In the genomic region with DNA sequence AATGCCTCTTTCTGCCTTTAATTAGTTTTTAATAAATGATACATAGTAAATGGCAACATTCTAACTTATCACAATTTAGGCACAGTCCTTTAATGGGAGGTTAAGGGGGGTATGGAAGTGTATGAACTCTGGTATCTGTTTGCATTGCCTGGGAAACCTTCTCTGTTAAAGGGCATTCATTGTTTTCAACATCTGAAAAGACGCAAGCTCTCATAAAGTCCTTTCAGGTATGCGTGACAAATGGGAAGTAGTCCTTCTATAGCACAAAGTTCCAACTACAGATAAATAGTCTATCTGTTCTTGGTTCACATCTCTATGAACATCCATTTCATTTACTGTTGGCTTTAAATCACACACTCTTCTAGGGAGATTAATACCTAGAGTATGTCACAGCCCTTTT, we compare ENCODE assay signal across 22 cellular contexts.
A peak's percentile ranks its signal among the peaks of the same experiment; 100 is the strongest.
DNase-seq lines count a peak whose midpoint lies in the region; ATAC-seq, FAIRE-seq and TF ChIP-seq lines count a peak whose summit lies in the region.
"Had no signal": no experiment of that assay in that cellular context is flagged by ENCODE, and none has a peak within 500 bp of the region (broad histone marks: within the 10 kb centered on the region; RNA-seq: fewer than 3 reads in every experiment).

No MANE protein-coding gene starts in this region.

- H3K9ac ChIP-seq in HepG2 (ENCODE audit: insufficient read depth, low read depth, low read length) = no peak overlapping the region; the same call in 1 of the 2 replicates
- H3K9ac ChIP-seq: BLaER1 had no signal

- TF ChIP-seq EP300 in HepG2 (IDR thresholded peaks at IDR 0.05; ENCODE audit: low read depth in 2 of 2, low read length in 2 of 2) (peak; percentile 35 to 64; a peak in 2 of 4 replicates), HepG2 (CRISPR knock-in tag; IDR thresholded peaks at IDR 0.05; ENCODE audit: borderline replicate concordance) (no peak)

- no peaks in the 10 kb centered on the region for H3K79me2 ChIP-seq in HepG2 (ENCODE audit: insufficient read depth, low read length)

- peaks cover 6% of the 10 kb centered on the region for H3K4me1 Mint-ChIP-seq in nephron progenitor cell

- ATAC-seq in HepG2 = peak; percentile 95
- ATAC-seq in right lobe of liver = no peak
- ATAC-seq: A549, HCT116, K562 had no signal

- no peak overlapping the region for H2AFZ ChIP-seq in HepG2 (ENCODE audit: low read length)

- TF ChIP-seq POLR2A in HepG2 (IDR thresholded peaks at IDR 0.05; ENCODE audit: insufficient read depth in 1 of 2, low read depth in 2 of 2, low read length in 2 of 2) (no peak), right lobe of liver (IDR thresholded peaks at IDR 0.05) (no peak)

- in situ Hi-C loops in HepG2 (cut with HindIII; ENCODE audit: extremely low pct_ligation_motif_present, low pct_unique_long_range_greater_than_20kb) = loop anchor here (5.0 to 10.0 kb wide), 3 partner anchors 65 to 343 kb away; no protein-coding TSS in a partner anchor

- no TSS peak for BruUV-seq in HepG2 (replicated peaks; lab: Mats Ljungman, UMichigan)

- intact Hi-C loops in HepG2 (cut with micrococcal nuclease; ENCODE audit: unreplicated experiment) = loop anchor here (1.0 kb wide), 1 partner anchor 161 kb away; no protein-coding TSS in a partner anchor
- intact Hi-C loops in right lobe of liver (cut with DNase I) = loop anchor here (10.0 kb wide), 1 partner anchor 345 kb away; no protein-coding TSS in a partner anchor

- no peaks in the 10 kb centered on the region for H3K27me3 Mint-ChIP-seq in nephron progenitor cell (ENCODE audit: low read depth, poor library complexity)
- H3K27me3 Mint-ChIP-seq: CD4-positive, alpha-beta memory T cell had no signal

- TF ChIP-seq CTCF in HepG2 (CRISPR knock-in tag; IDR thresholded peaks at IDR 0.05) (no peak), right lobe of liver (IDR thresholded peaks at IDR 0.05) (no peak), nephron progenitor cell (IDR thresholded peaks at IDR 0.05) (no peak)

- H3K27ac ChIP-seq in HepG2 (ENCODE audit: extremely low read length, insufficient read depth, low read length) (peak overlapping the region; percentile 74), right lobe of liver (no peak overlapping the region)
- H3K27ac ChIP-seq: 22Rv1, A549, BLaER1, HL-60 had no signal

- DNase-seq in DMS153 (lab: John Stamatoyannopoulos, UW) = peak; percentile 11
- no peak for DNase-seq in DMS153 treated with DMSO at 0.1 percent for 48 hours (lab: John Stamatoyannopoulos, UW; ENCODE audit: unreplicated experiment)
- peak; percentile 94 for DNase-seq in HepG2 (ENCODE audit: low spot score)
- no peak for DNase-seq in right lobe of liver
- no peak for DNase-seq in nephron progenitor cell
- no peak for DNase-seq in SKM-1 treated with dmso at 0.1 percent for 144 hours (lab: John Stamatoyannopoulos, UW; ENCODE audit: unreplicated experiment)
- no peak for DNase-seq in hippocampal formation (lab: John Stamatoyannopoulos, UW)
- DNase-seq: CD4-positive, alpha-beta memory T cell; DMS 273 treated with DMSO at 0.1 percent for 48 hours; DMS79 treated with DMSO at 0.1 percent for 48 hours; GF-D8; GOT3; H7; HFFc6; IMR-90 had no signal

- WGBS in HepG2 (ENCODE audit: low lambda C conversion rate) = 9% methylated on average over 2 of the region's 2 CpGs
- WGBS in right lobe of liver (ENCODE audit: insufficient coverage, low coverage, low lambda C conversion rate, missing lambda C conversion rate) = 86% methylated on average over 2 of the region's 2 CpGs

- H3K4me3 Mint-ChIP-seq in nephron progenitor cell = no peak overlapping the region
- H3K4me3 Mint-ChIP-seq: CD14-positive monocyte; CD4-positive, alpha-beta memory T cell; HFFc6 had no signal

- no peak for FAIRE-seq in HepG2 (lab: Jason Lieb, UNC)
- FAIRE-seq: A549, K562 had no signal

- H3K36me3 Mint-ChIP-seq in nephron progenitor cell (ENCODE audit: low read depth) = no peaks in the 10 kb centered on the region
- H3K36me3 Mint-ChIP-seq: CD14-positive monocyte; CD4-positive, alpha-beta memory T cell had no signal

- TF ChIP-seq RAD21 in HepG2 (CRISPR knock-in tag; IDR thresholded peaks at IDR 0.05) = no peak

- H3K4me2 ChIP-seq in HepG2 (ENCODE audit: low read depth, low read length) = peak overlapping the region; percentile 34
- H3K4me2 ChIP-seq: A549, BLaER1 had no signal

- peaks cover 52% of the 10 kb centered on the region for H3K4me1 ChIP-seq in HepG2 (ENCODE audit: insufficient read depth, low read length)
- no peaks in the 10 kb centered on the region for H3K4me1 ChIP-seq in right lobe of liver
- H3K4me1 ChIP-seq: A549 had no signal

- H3K9me3 ChIP-seq in HepG2 (ENCODE audit: low read length) (no peaks in the 10 kb centered on the region), right lobe of liver (no peaks in the 10 kb centered on the region)
- H3K9me3 ChIP-seq: A549, BLaER1 had no signal

- no peak overlapping the region; a peak in 1 of 6 replicates for H3K4me3 ChIP-seq in HepG2 (replicated peaks in 1 of 3; ENCODE audit: insufficient read depth in 1 of 3, low read depth in 2 of 3, low read length in 3 of 3)
- no peak overlapping the region for H3K4me3 ChIP-seq in right lobe of liver
- H3K4me3 ChIP-seq: A549, BLaER1, K562 had no signal

- H3K9me3 Mint-ChIP-seq in nephron progenitor cell = no peaks in the 10 kb centered on the region
- H3K9me3 Mint-ChIP-seq: CD4-positive, alpha-beta memory T cell; HFFc6 had no signal

- no peaks in the 10 kb centered on the region for H4K20me1 ChIP-seq in HepG2 (ENCODE audit: insufficient read depth, low read length)
- H4K20me1 ChIP-seq: BLaER1 had no signal

- CTCF ChIA-PET in HepG2 (lab: Yijun Ruan, JAX; ENCODE audit: low intra/inter-chr PET ratio, low total read pairs) = interaction anchor here (4.6 kb wide), 1 partner anchor 228 kb away, joined by 42 read pairs; no protein-coding TSS in a partner anchor

- POLR2A ChIA-PET in HepG2 (lab: Yijun Ruan, JAX) = no interaction called here

- peak overlapping the region; percentile 74 for H3K27ac Mint-ChIP-seq in nephron progenitor cell
- H3K27ac Mint-ChIP-seq: CD14-positive monocyte; CD4-positive, alpha-beta memory T cell; HFFc6 had no signal

- no peaks in the 10 kb centered on the region for H3K36me3 ChIP-seq in HepG2 (replicated peaks in 1 of 2; ENCODE audit: control insufficient read depth in 1 of 2, insufficient read depth in 2 of 2, low read length in 2 of 2)
- no peaks in the 10 kb centered on the region for H3K36me3 ChIP-seq in right lobe of liver
- H3K36me3 ChIP-seq: BLaER1 had no signal

- H3K27me3 ChIP-seq in HepG2 (ENCODE audit: control insufficient read depth in 1 of 2, insufficient read depth in 2 of 2, low read length in 2 of 2) = no peaks in the 10 kb centered on the region
- no peaks in the 10 kb centered on the region for H3K27me3 ChIP-seq in right lobe of liver
- H3K27me3 ChIP-seq: BLaER1 had no signal

TF ChIP-seq in HepG2, 621 proteins besides CTCF, POLR2A, EP300 and RAD21 (continues in another document):
- TF ChIP-seq ZNF331 (CRISPR knock-in tag; IDR thresholded peaks at IDR 0.05) (peak; percentile 56; the same call in 1 of the 2 replicates), GATAD1 (CRISPR knock-in tag; IDR thresholded peaks at IDR 0.05) (no peak), PHF8 (CRISPR knock-in tag; IDR thresholded peaks at IDR 0.05) (no peak), RELA (CRISPR knock-in tag; IDR thresholded peaks at IDR 0.05) (no peak), SMAD9 (CRISPR knock-in tag; IDR thresholded peaks at IDR 0.05) (no peak), ZNF644 (CRISPR knock-in tag; IDR thresholded peaks at IDR 0.05; ENCODE audit: low read depth) (peak; percentile 68; the same call in 1 of the 2 replicates), ZFP41 (CRISPR knock-in tag; IDR thresholded peaks at IDR 0.05; ENCODE audit: borderline replicate concordance) (no peak), RBAK (CRISPR knock-in tag; IDR thresholded peaks at IDR 0.05) (peak; percentile 75; the same call in 1 of the 2 replicates), MIER2 (CRISPR knock-in tag; IDR thresholded peaks at IDR 0.05) (peak; percentile 28; the same call in 1 of the 2 replicates), KLF9 (CRISPR knock-in tag; IDR thresholded peaks at IDR 0.05; ENCODE audit: low read depth) (peak; percentile 48), TAF1 (CRISPR knock-in tag; IDR thresholded peaks at IDR 0.05) (no peak)
- TF ChIP-seq, protein P1, sequence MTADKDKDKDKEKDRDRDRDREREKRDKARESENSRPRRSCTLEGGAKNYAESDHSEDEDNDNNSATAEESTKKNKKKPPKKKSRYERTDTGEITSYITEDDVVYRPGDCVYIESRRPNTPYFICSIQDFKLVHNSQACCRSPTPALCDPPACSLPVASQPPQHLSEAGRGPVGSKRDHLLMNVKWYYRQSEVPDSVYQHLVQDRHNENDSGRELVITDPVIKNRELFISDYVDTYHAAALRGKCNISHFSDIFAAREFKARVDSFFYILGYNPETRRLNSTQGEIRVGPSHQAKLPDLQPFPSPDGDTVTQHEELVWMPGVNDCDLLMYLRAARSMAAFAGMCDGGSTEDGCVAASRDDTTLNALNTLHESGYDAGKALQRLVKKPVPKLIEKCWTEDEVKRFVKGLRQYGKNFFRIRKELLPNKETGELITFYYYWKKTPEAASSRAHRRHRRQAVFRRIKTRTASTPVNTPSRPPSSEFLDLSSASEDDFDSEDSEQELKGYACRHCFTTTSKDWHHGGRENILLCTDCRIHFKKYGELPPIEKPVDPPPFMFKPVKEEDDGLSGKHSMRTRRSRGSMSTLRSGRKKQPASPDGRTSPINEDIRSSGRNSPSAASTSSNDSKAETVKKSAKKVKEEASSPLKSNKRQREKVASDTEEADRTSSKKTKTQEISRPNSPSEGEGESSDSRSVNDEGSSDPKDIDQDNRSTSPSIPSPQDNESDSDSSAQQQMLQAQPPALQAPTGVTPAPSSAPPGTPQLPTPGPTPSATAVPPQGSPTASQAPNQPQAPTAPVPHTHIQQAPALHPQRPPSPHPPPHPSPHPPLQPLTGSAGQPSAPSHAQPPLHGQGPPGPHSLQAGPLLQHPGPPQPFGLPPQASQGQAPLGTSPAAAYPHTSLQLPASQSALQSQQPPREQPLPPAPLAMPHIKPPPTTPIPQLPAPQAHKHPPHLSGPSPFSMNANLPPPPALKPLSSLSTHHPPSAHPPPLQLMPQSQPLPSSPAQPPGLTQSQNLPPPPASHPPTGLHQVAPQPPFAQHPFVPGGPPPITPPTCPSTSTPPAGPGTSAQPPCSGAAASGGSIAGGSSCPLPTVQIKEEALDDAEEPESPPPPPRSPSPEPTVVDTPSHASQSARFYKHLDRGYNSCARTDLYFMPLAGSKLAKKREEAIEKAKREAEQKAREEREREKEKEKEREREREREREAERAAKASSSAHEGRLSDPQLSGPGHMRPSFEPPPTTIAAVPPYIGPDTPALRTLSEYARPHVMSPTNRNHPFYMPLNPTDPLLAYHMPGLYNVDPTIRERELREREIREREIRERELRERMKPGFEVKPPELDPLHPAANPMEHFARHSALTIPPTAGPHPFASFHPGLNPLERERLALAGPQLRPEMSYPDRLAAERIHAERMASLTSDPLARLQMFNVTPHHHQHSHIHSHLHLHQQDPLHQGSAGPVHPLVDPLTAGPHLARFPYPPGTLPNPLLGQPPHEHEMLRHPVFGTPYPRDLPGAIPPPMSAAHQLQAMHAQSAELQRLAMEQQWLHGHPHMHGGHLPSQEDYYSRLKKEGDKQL (CRISPR knock-in tag; IDR thresholded peaks at IDR 0.05; ENCODE audit: low read depth) = no peak

Comparison
In these comparisons a context has a peak if more than half of its experiments do, and no peak if none do; other contexts are left out.
1. DNase-seq: peak in DMS153 (single experiment) and HepG2 (single experiment); none in DMS153 treated with DMSO at 0.1 percent for 48 hours (single experiment), right lobe of liver (0 of 3), nephron progenitor cell (single experiment), SKM-1 treated with dmso at 0.1 percent for 144 hours (single experiment) and hippocampal formation (0 of 2).